ENCODE assay signal across 5 cellular contexts in genomic region chr2:5990021-5990420, GRCh38.
"Had no signal": no experiment of that assay in that cellular context is flagged by ENCODE, and none has a peak within 500 bp of the region (broad histone marks: within the 10 kb centered on the region; RNA-seq: fewer than 3 reads in every experiment).

No MANE protein-coding gene starts in this region.

- H2AFZ ChIP-seq: GM23338 had no signal

- DNase-seq: H9, HCEC 1CT, IMR-90 had no signal

- H3K4me3 ChIP-seq: GM23338, K562 had no signal

- ATAC-seq: GM23338, K562 had no signal

- H3K9me3 Mint-ChIP-seq: H9 had no signal

- H3K4me3 Mint-ChIP-seq: GM23338, H9 had no signal

- H3K4me2 ChIP-seq: GM23338 had no signal

- H3K27ac Mint-ChIP-seq: GM23338, H9 had no signal
